Comparison of ENCODE assay signal across 17 cellular contexts in genomic region chr3:171333784-171334464, GRCh38.
DNase-seq lines count a peak whose midpoint lies in the region; ATAC-seq and TF ChIP-seq lines count a peak whose summit lies in the region.
"Had no signal": no experiment of that assay in that cellular context is flagged by ENCODE, and none has a peak within 500 bp of the region (broad histone marks: within the 10 kb centered on the region; RNA-seq: fewer than 3 reads in every experiment).

No MANE protein-coding gene starts in this region.

- H3K27ac ChIP-seq in coronary artery, result peak overlapping the region; percentile 60 to 67
- H3K27ac ChIP-seq in mesenchymal stem cell (ENCODE audit: low read length, poor library complexity, severe bottlenecking), result no peak overlapping the region
- H3K27ac ChIP-seq in thoracic aorta, result peak overlapping the region; percentile 17 to 60

- peaks cover 20% of the 10 kb centered on the region for H3K79me1 ChIP-seq in mesenchymal stem cell (replicated peaks; ENCODE audit: low read length, poor library complexity, severe bottlenecking)

- DNase-seq in DMS53 (lab: John Stamatoyannopoulos, UW), result peak; percentile 37
- no peak for DNase-seq in DMS53 treated with DMSO at 0.1 percent for 48 hours (lab: John Stamatoyannopoulos, UW; ENCODE audit: unreplicated experiment)
- no peak for DNase-seq in coronary artery (ENCODE audit: low spot score)
- no peak for DNase-seq in mesenchymal stem cell
- no peak for DNase-seq in thoracic aorta (ENCODE audit: low spot score)
- no peak for DNase-seq in iPS-NIHi7 (ENCODE audit: extremely low spot score)
- no peak for DNase-seq in activated CD4-positive, alpha-beta T cell treated with anti-CD3 and anti-CD28 coated beads, Interleukin-2, amount 10 ng/mL, durations not matched to agents 24 days and 14 days
- DNase-seq: 8988T; activated CD4-positive, alpha-beta T cell treated with anti-CD3 and anti-CD28 coated beads for 36 hours; activated T-cell treated with anti-CD3 and anti-CD28 coated beads, Interleukin-2, amount 50 U/mL, for 4 hours; amniotic stem cell; CD4-positive, alpha-beta T cell; MG63; RPMI8226; stimulated activated CD4-positive, alpha-beta T cell treated with anti-CD3 and anti-CD28 coated beads, Interleukin-1b, Interleukin-23, amount 100 ng/mL, for 48 hours had no signal

- H4K8ac ChIP-seq in mesenchymal stem cell (ENCODE audit: low read length), result no peak overlapping the region

- H3K4me2 ChIP-seq in mesenchymal stem cell (ENCODE audit: low read length, poor library complexity, severe bottlenecking), result no peak overlapping the region

- peaks cover 22% of the 10 kb centered on the region for H3K4me1 Mint-ChIP-seq in activated CD4-positive, alpha-beta T cell treated with anti-CD3 and anti-CD28 coated beads, Interleukin-2, amount 10 ng/mL, durations not matched to agents 24 days and 14 days

- no peak overlapping the region for H3K18ac ChIP-seq in mesenchymal stem cell (ENCODE audit: low read depth in 1 of 2, low read length in 2 of 2)

- no peak overlapping the region for H3K9ac ChIP-seq in mesenchymal stem cell (ENCODE audit: low read length)

- no peak overlapping the region for H3K14ac ChIP-seq in mesenchymal stem cell (ENCODE audit: low read length in 2 of 2)

- H3K9me3 ChIP-seq in mesenchymal stem cell (ENCODE audit: control insufficient read depth, low read length) (no peaks in the 10 kb centered on the region), thoracic aorta (no peaks in the 10 kb centered on the region)
- H3K9me3 ChIP-seq: MG63 had no signal

- no peaks in the 10 kb centered on the region for H3K27me3 Mint-ChIP-seq in activated CD4-positive, alpha-beta T cell treated with anti-CD3 and anti-CD28 coated beads, Interleukin-2, amount 10 ng/mL, durations not matched to agents 24 days and 14 days
- H3K27me3 Mint-ChIP-seq: activated CD4-positive, alpha-beta T cell treated with anti-CD3 and anti-CD28 coated beads for 36 hours; CD4-positive, alpha-beta T cell had no signal

- intact Hi-C loops in activated CD4-positive, alpha-beta T cell treated with anti-CD3 and anti-CD28 coated beads, Interleukin-2, amount 10 ng/mL, durations not matched to agents 24 days and 14 days (cut with micrococcal nuclease), result no loop called here

- H2BK5ac ChIP-seq in mesenchymal stem cell (ENCODE audit: low read depth, low read length, poor library complexity, severe bottlenecking), result no peak overlapping the region

- H3K36me3 ChIP-seq in mesenchymal stem cell (ENCODE audit: control insufficient read depth in 1 of 2, insufficient read depth in 2 of 2, low read depth in 1 of 2, low read length in 2 of 2) (no peaks in the 10 kb centered on the region), thoracic aorta (no peaks in the 10 kb centered on the region)
- H3K36me3 ChIP-seq: MG63 had no signal

- 96% methylated on average over 8 of the region's 9 CpGs for WGBS in mesenchymal stem cell

- H2BK120ac ChIP-seq in mesenchymal stem cell (ENCODE audit: low read depth, low read length), result no peak overlapping the region

- ATAC-seq in thoracic aorta (ENCODE audit: insufficient number of reproducible peaks, low FRiP score, low read depth) (no peak), HG03039 (IDR thresholded peaks at IDR 0.05; ENCODE audit: unreplicated experiment) (no peak)
- ATAC-seq: activated CD4-positive, alpha-beta T cell treated with anti-CD3 and anti-CD28 coated beads for 36 hours; activated T-cell treated with anti-CD3 and anti-CD28 coated beads, Interleukin-2, amount 50 U/mL, for 4 hours had no signal

- no peaks in the 10 kb centered on the region for H3K9me3 Mint-ChIP-seq in activated CD4-positive, alpha-beta T cell treated with anti-CD3 and anti-CD28 coated beads, Interleukin-2, amount 10 ng/mL, durations not matched to agents 24 days and 14 days
- H3K9me3 Mint-ChIP-seq: activated T-cell treated with anti-CD3 and anti-CD28 coated beads, Interleukin-2, amount 50 U/mL, for 4 hours; CD4-positive, alpha-beta T cell; T-helper 1 cell treated with Interleukin-12 subunit alpha and Interleukin-12 subunit beta and Interleukin-4 antibody, amounts not matched to agents 30 μg/mL and 1 μg/mL, for 36 hours had no signal

- no peak overlapping the region for H3K27ac Mint-ChIP-seq in activated CD4-positive, alpha-beta T cell treated with anti-CD3 and anti-CD28 coated beads, Interleukin-2, amount 10 ng/mL, durations not matched to agents 24 days and 14 days
- H3K27ac Mint-ChIP-seq: activated CD4-positive, alpha-beta T cell treated with anti-CD3 and anti-CD28 coated beads for 36 hours; CD4-positive, alpha-beta T cell; T-helper 1 cell treated with Interleukin-12 subunit alpha and Interleukin-12 subunit beta and Interleukin-4 antibody, amounts not matched to agents 30 μg/mL and 1 μg/mL, for 36 hours had no signal

- H3K4me3 ChIP-seq in coronary artery (no peak overlapping the region), mesenchymal stem cell (ENCODE audit: insufficient read depth in 1 of 2, low read depth in 1 of 2, low read length in 2 of 2) (no peak overlapping the region), thoracic aorta (no peak overlapping the region)
- H3K4me3 ChIP-seq: MG63 had no signal

- H3K4me1 ChIP-seq in mesenchymal stem cell (ENCODE audit: control insufficient read depth, insufficient read depth, low read depth, low read length) (peaks cover 10% of the 10 kb centered on the region), thoracic aorta (ENCODE audit: control insufficient read depth in 1 of 2, low read depth in 2 of 2) (peaks cover 10 to 24% of the 10 kb centered on the region in 2 donors)

- no peak overlapping the region for H4K91ac ChIP-seq in mesenchymal stem cell (ENCODE audit: low read length)

- H2AFZ ChIP-seq in mesenchymal stem cell (ENCODE audit: low read depth, low read length), result no peak overlapping the region

- H2BK12ac ChIP-seq in mesenchymal stem cell (ENCODE audit: low read length in 2 of 2), result no peak overlapping the region

- H3K4ac ChIP-seq in mesenchymal stem cell (ENCODE audit: low read depth in 1 of 2, low read length in 2 of 2), result no peak overlapping the region

- H3K36me3 Mint-ChIP-seq in activated CD4-positive, alpha-beta T cell treated with anti-CD3 and anti-CD28 coated beads, Interleukin-2, amount 10 ng/mL, durations not matched to agents 24 days and 14 days (ENCODE audit: low read depth), result peaks cover 10% of the 10 kb centered on the region

- H2AK5ac ChIP-seq in mesenchymal stem cell (ENCODE audit: low read length, severe bottlenecking), result peak overlapping the region; percentile 27

- TF ChIP-seq CTCF in coronary artery (IDR thresholded peaks at IDR 0.05), result no peak
- TF ChIP-seq CTCF in thoracic aorta (IDR thresholded peaks at IDR 0.05), result no peak

- H3K23ac ChIP-seq in mesenchymal stem cell (ENCODE audit: low read length in 2 of 2), result no peak overlapping the region

- no peak overlapping the region for H3K4me3 Mint-ChIP-seq in activated CD4-positive, alpha-beta T cell treated with anti-CD3 and anti-CD28 coated beads, Interleukin-2, amount 10 ng/mL, durations not matched to agents 24 days and 14 days
- H3K4me3 Mint-ChIP-seq: activated CD4-positive, alpha-beta T cell treated with anti-CD3 and anti-CD28 coated beads for 36 hours; activated T-cell treated with anti-CD3 and anti-CD28 coated beads, Interleukin-2, amount 50 U/mL, for 4 hours; CD4-positive, alpha-beta T cell; T-helper 1 cell treated with Interleukin-12 subunit alpha and Interleukin-12 subunit beta and Interleukin-4 antibody, amounts not matched to agents 30 μg/mL and 1 μg/mL, for 36 hours had no signal

- H3K27me3 ChIP-seq in mesenchymal stem cell (ENCODE audit: control insufficient read depth in 1 of 2, insufficient read depth in 1 of 2, low read length in 2 of 2), result no peaks in the 10 kb centered on the region
- no peaks in the 10 kb centered on the region for H3K27me3 ChIP-seq in thoracic aorta (replicated peaks; ENCODE audit: insufficient read depth)
- H3K27me3 ChIP-seq: MG63 had no signal

- no peak overlapping the region for H2BK15ac ChIP-seq in mesenchymal stem cell (ENCODE audit: low read depth, poor library complexity, severe bottlenecking)
